30 cellular contexts compared by ENCODE assay signal in the genomic region with DNA sequence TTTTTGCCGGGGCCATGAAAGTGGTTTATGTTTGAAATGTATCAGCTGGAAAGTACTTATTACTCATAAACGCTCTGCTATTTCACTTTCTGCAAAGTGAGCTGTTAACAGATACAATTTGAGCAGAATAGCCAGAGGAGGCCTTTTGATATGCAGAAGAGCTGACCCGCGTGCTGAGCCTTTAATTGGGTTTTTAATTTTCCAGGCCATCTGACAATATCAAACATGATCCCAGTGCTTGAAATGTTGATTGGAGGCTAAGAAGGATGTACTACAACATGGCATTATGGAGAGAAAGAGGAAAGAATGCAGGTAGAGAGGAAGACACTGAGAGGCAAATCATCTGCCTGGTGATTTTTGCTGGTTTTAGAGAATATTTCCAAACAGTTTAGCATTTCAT.
"Had no signal": no experiment of that assay in that cellular context is flagged by ENCODE, and none has a peak within 500 bp of the region (broad histone marks: within the 10 kb centered on the region; RNA-seq: fewer than 3 reads in every experiment).

No MANE protein-coding gene starts in this region.

- DNase-seq: activated CD4-positive, alpha-beta memory T cell treated with anti-CD3 and anti-CD28 coated beads, Interleukin-2, amount 10 ng/mL, durations not matched to agents 7 days and 5 days; activated CD4-positive, alpha-beta T cell treated with anti-CD3 and anti-CD28 coated beads for 1 hour; activated CD4-positive, alpha-beta T cell treated with anti-CD3 and anti-CD28 coated beads for 48 hours; activated CD4-positive, CD25-positive, alpha-beta regulatory T cell; activated CD8-positive, alpha-beta memory T cell treated with anti-CD3 and anti-CD28 coated beads for 24 hours; activated CD8-positive, alpha-beta memory T cell treated with anti-CD3 and anti-CD28 coated beads, Interleukin-2, amount 10 ng/mL, durations not matched to agents 7 days and 5 days; activated CD8-positive, alpha-beta memory T cell treated with anti-CD3 and anti-CD28 coated beads, Interleukin-2, amount 50 U/mL, for 48 hours; activated effector memory CD4-positive, alpha-beta T cell treated with Interleukin-2 at 50 U/mL for 16 hours; activated naive CD4-positive, alpha-beta T cell treated with anti-CD3 and anti-CD28 coated beads, Interleukin-2, amount 10 ng/mL, durations not matched to agents 7 days and 5 days; activated naive CD8-positive, alpha-beta T cell treated with anti-CD3 and anti-CD28 coated beads for 36 hours; activated T-cell treated with anti-CD3 and anti-CD28 coated beads, Interleukin-2, amount 50 U/mL, for 48 hours; amniotic stem cell; KG1; NCI-H1092 treated with DMSO at 0.1 percent for 48 hours; NCI-H1417 treated with DMSO at 0.1 percent for 48 hours; NCI-H1694; NCI-H1930; NCI-H2081 treated with DMSO at 0.1 percent for 48 hours; NCI-H2171; NCI-H510A; NCI-H526; NCI-H774; RPMI8226; SHP77 treated with DMSO at 0.1 percent for 48 hours; T1000; WERI-Rb-1 had no signal

- H3K27me3 ChIP-seq: ascending aorta, breast epithelium, SJSA1 had no signal

- H3K4me3 ChIP-seq: ascending aorta, breast epithelium, SJSA1 had no signal

- H3K9me3 ChIP-seq: ascending aorta, breast epithelium, SJSA1 had no signal

- ATAC-seq: activated CD8-positive, alpha-beta memory T cell treated with anti-CD3 and anti-CD28 coated beads, Interleukin-2, amount 10 ng/mL, durations not matched to agents 7 days and 5 days; Panc1 had no signal

- H3K36me3 ChIP-seq: ascending aorta, breast epithelium, SJSA1, WERI-Rb-1 had no signal

- H3K27ac ChIP-seq: ascending aorta, breast epithelium, SJSA1, WERI-Rb-1 had no signal
